ENCODE assay signal across 17 cellular contexts in genomic region chr11:117548876-117549275, GRCh38.
A peak's percentile ranks its signal among the peaks of the same experiment; 100 is the strongest.
DNase-seq lines count a peak whose midpoint lies in the region; ATAC-seq, FAIRE-seq and TF ChIP-seq lines count a peak whose summit lies in the region.
"Had no signal": no experiment of that assay in that cellular context is flagged by ENCODE, and none has a peak within 500 bp of the region (broad histone marks: within the 10 kb centered on the region; RNA-seq: fewer than 3 reads in every experiment).

No MANE protein-coding gene starts in this region.

- H3K4ac ChIP-seq in IMR-90 (ENCODE audit: low read depth, low read length) (no peak overlapping the region), H1 (replicated peaks; ENCODE audit: insufficient read length, low read depth, low read length) (no peak overlapping the region), trophoblast cell (ENCODE audit: low read depth, low read length) (no peak overlapping the region)

- H3K56ac ChIP-seq in IMR-90 (ENCODE audit: extremely low read depth, insufficient read depth, low read length) (no peak overlapping the region), H1 (replicated peaks; ENCODE audit: insufficient read length, low read depth, low read length) (no peak overlapping the region)

- no TSS peak for BruUV-seq in IMR-90 (replicated peaks; lab: Mats Ljungman, UMichigan)

- no peak overlapping the region for H2AK9ac ChIP-seq in IMR-90 (replicated peaks; ENCODE audit: low read depth, low read length, poor library complexity)

- no peak overlapping the region for H4K8ac ChIP-seq in IMR-90 (ENCODE audit: low read depth in 2 of 2, low read length in 2 of 2)
- no peak overlapping the region for H4K8ac ChIP-seq in H1 (ENCODE audit: extremely low read depth, insufficient read depth, low read length)
- no peak overlapping the region for H4K8ac ChIP-seq in trophoblast cell (ENCODE audit: low read depth, low read length)

- no peak overlapping the region for H2BK5ac ChIP-seq in IMR-90 (ENCODE audit: low read depth, low read length, poor library complexity, severe bottlenecking)
- H2BK5ac ChIP-seq in H1 (ENCODE audit: low read depth, low read length) = no peak overlapping the region
- H2BK5ac ChIP-seq in trophoblast cell (ENCODE audit: low read depth, low read length, poor library complexity) = no peak overlapping the region

- H3K23me2 ChIP-seq in H1 (ENCODE audit: low read depth, low read length) = no peaks in the 10 kb centered on the region; the same call in 1 of the 2 replicates

- H3K4me3 ChIP-seq in IMR-90 (ENCODE audit: insufficient read depth, low read depth, low read length) (no peak overlapping the region), H1 (ENCODE audit: extremely low read depth in 1 of 4, insufficient read depth in 2 of 4, low read depth in 3 of 4, low read length in 4 of 4) (no peak overlapping the region), Karpas-422 (ENCODE audit: low read length) (no peak overlapping the region), trophoblast cell (ENCODE audit: low read depth, low read length) (no peak overlapping the region)
- H3K4me3 ChIP-seq: GM12878, GM23248 had no signal

- 67% methylated on average over 1 of the region's 3 CpGs; no CpG with 5 or more reads in 1 of the 2 experiments for WGBS in IMR-90 (ENCODE audit: extremely low coverage in 2 of 2, insufficient read length in 1 of 2), 2 experiments
- WGBS in H1 (ENCODE audit: extremely low coverage in 1 of 2, insufficient coverage in 1 of 2, insufficient read length in 1 of 2, insufficient replicate concordance in 2 of 2, low coverage in 1 of 2, low lambda C conversion rate in 2 of 2, missing lambda C conversion rate in 1 of 2), 2 experiments = 85% methylated on average over 3 of the region's 3 CpGs; no CpG with 5 or more reads in 1 of the 2 experiments
- no CpG with 5 or more reads among the region's 3 CpGs for WGBS in trophoblast cell (ENCODE audit: extremely low coverage, insufficient coverage, insufficient read length)

- H3K9me3 ChIP-seq in IMR-90 (ENCODE audit: control insufficient read depth, insufficient read depth, low read length) = no peaks in the 10 kb centered on the region
- H3K9me3 ChIP-seq in H1 (ENCODE audit: insufficient read depth in 2 of 2, low read depth in 1 of 2, low read length in 1 of 2) = no peaks in the 10 kb centered on the region
- no peaks in the 10 kb centered on the region for H3K9me3 ChIP-seq in Karpas-422 (ENCODE audit: low read length)
- H3K9me3 ChIP-seq in trophoblast cell (ENCODE audit: insufficient read depth, low read depth, low read length) = peaks cover 1% of the 10 kb centered on the region

- H3K27me3 ChIP-seq in IMR-90 (ENCODE audit: control insufficient read depth, insufficient read depth, low read length) = peaks cover 9% of the 10 kb centered on the region
- H3K27me3 ChIP-seq in H1 (replicated peaks in 1 of 4; ENCODE audit: control insufficient read depth in 3 of 4, extremely low read depth in 1 of 4, insufficient read depth in 3 of 4, low read length in 3 of 4) = peaks cover 0 to 5% (median 0%) of the 10 kb centered on the region in 4 experiments; a peak in 3 of 7 replicates
- no peaks in the 10 kb centered on the region for H3K27me3 ChIP-seq in Karpas-422 (ENCODE audit: low read length)
- no peaks in the 10 kb centered on the region for H3K27me3 ChIP-seq in trophoblast cell (ENCODE audit: insufficient read depth, low read length)

- POLR2A ChIA-PET in IMR-90 (lab: Charles Lee; ENCODE audit: unreplicated experiment) (no interaction called here), H1 (lab: Charles Lee; ENCODE audit: partially characterized antibody) (interaction anchor here (0.6 kb wide), 1 partner anchor 388 kb away, joined by 3 read pairs; no protein-coding TSS in a partner anchor)

- H2BK20ac ChIP-seq in IMR-90 (ENCODE audit: low read depth, low read length) = no peak overlapping the region
- no peak overlapping the region for H2BK20ac ChIP-seq in H1 (ENCODE audit: low read length)

- H3K79me1 ChIP-seq in IMR-90 (ENCODE audit: low read depth in 1 of 2, low read length in 2 of 2) = no peaks in the 10 kb centered on the region
- no peaks in the 10 kb centered on the region for H3K79me1 ChIP-seq in H1 (ENCODE audit: low read depth, low read length)
- no peaks in the 10 kb centered on the region for H3K79me1 ChIP-seq in trophoblast cell (ENCODE audit: low read length)

- H4K91ac ChIP-seq in IMR-90 (ENCODE audit: insufficient read depth, low read depth, low read length) (no peak overlapping the region), H1 (replicated peaks; ENCODE audit: insufficient read length, low read length) (no peak overlapping the region), trophoblast cell (ENCODE audit: low read depth, low read length) (no peak overlapping the region)

- H3K4me1 ChIP-seq in IMR-90 (ENCODE audit: control insufficient read depth, insufficient read depth, low read length) = no peaks in the 10 kb centered on the region
- H3K4me1 ChIP-seq in H1 (replicated peaks in 1 of 4; ENCODE audit: control insufficient read depth in 3 of 4, insufficient read depth in 4 of 4, low read length in 3 of 4) = peaks cover 4 to 19% (median 12%) of the 10 kb centered on the region in 4 experiments
- H3K4me1 ChIP-seq in Karpas-422 (ENCODE audit: low read length) = peaks cover 29% of the 10 kb centered on the region
- H3K4me1 ChIP-seq in trophoblast cell (ENCODE audit: control insufficient read depth in 1 of 2, insufficient read depth in 2 of 2, low read length in 2 of 2) = no peaks in the 10 kb centered on the region

- no peaks in the 10 kb centered on the region for H3K79me2 ChIP-seq in H1 (ENCODE audit: control insufficient read depth in 1 of 2, insufficient read depth in 2 of 2, low read length in 2 of 2)
- no peaks in the 10 kb centered on the region for H3K79me2 ChIP-seq in Karpas-422 (ENCODE audit: low read length)
- no peaks in the 10 kb centered on the region for H3K79me2 ChIP-seq in trophoblast cell (ENCODE audit: control insufficient read depth, insufficient read depth, low read length, poor library complexity)

- no peak overlapping the region for H2AK5ac ChIP-seq in IMR-90 (ENCODE audit: low read depth, low read length)
- H2AK5ac ChIP-seq in H1 (ENCODE audit: low read depth, low read length) = no peak overlapping the region
- no peak overlapping the region for H2AK5ac ChIP-seq in trophoblast cell (ENCODE audit: low read length)

- H3K9me1 ChIP-seq in IMR-90 (ENCODE audit: insufficient read depth, low read length) = no peaks in the 10 kb centered on the region

- CTCF ChIA-PET in IMR-90 (lab: Yijun Ruan, JAX) = no interaction called here
- CTCF ChIA-PET in H1 (lab: Charles Lee; ENCODE audit: partially characterized antibody) = interaction anchor here (0.6 to 1.4 kb wide), 3 partner anchors 21 to 1210 kb away, joined by 3 to 4 read pairs (median 3); no protein-coding TSS in a partner anchor

- H3K23ac ChIP-seq in IMR-90 (ENCODE audit: low read depth, low read length) = no peak overlapping the region
- H3K23ac ChIP-seq in H1 (ENCODE audit: insufficient read length) = no peak overlapping the region
- H3K23ac ChIP-seq in trophoblast cell (ENCODE audit: low read length) = no peak overlapping the region

- no peak overlapping the region for H3K9ac ChIP-seq in IMR-90 (ENCODE audit: low read depth, low read length)
- H3K9ac ChIP-seq in H1 (replicated peaks in 1 of 4; ENCODE audit: extremely low read depth in 1 of 4, low read depth in 3 of 4, low read length in 3 of 4) = no peak overlapping the region
- H3K9ac ChIP-seq in Karpas-422 (ENCODE audit: low read length) = no peak overlapping the region
- H3K9ac ChIP-seq in trophoblast cell (ENCODE audit: low read length) = no peak overlapping the region
- H3K9ac ChIP-seq: GM23248 had no signal

- H4K5ac ChIP-seq in IMR-90 (ENCODE audit: low read depth, low read length) (no peak overlapping the region), H1 (ENCODE audit: insufficient read length, low read depth, low read length) (no peak overlapping the region)

- ATAC-seq in IMR-90 (ENCODE audit: low read depth) = no peak
- ATAC-seq: GM12878, HCT116 had no signal

- TF ChIP-seq CTCF in GM12872 (IDR thresholded peaks at IDR 0.05; ENCODE audit: insufficient read depth, low read depth, low read length) (0 out of 3 replicates have a peak, but pooled peaks have one; percentile 5), IMR-90 (conservative IDR thresholded peaks at IDR 0.05; ENCODE audit: low read depth, low read length) (no peak), H1 (IDR thresholded peaks at IDR 0.05; ENCODE audit: control extremely low read depth in 1 of 3, insufficient read depth in 1 of 3, low read depth in 1 of 3, low read length in 3 of 3) (no peak)

- intact Hi-C loops in IMR-90 (cut with micrococcal nuclease) (no loop called here), posterior vena cava (cut with DNase I) (loop anchor here in 1 of 2 donors (10.0 kb wide), 1 partner anchor 526 kb away; the partner anchor contains the start of gene TMPRSS4)

- H3K4me2 ChIP-seq in IMR-90 (ENCODE audit: low read depth, low read length) (no peak overlapping the region), H1 (ENCODE audit: insufficient read depth in 1 of 2, low read depth in 2 of 2, low read length in 2 of 2) (no peak overlapping the region), Karpas-422 (ENCODE audit: low read depth, low read length, poor library complexity, severe bottlenecking) (no peak overlapping the region), trophoblast cell (ENCODE audit: low read length) (no peak overlapping the region)

- H4K20me1 ChIP-seq in IMR-90 (ENCODE audit: insufficient read depth, low read length) (no peaks in the 10 kb centered on the region), H1 (replicated peaks in 1 of 2; ENCODE audit: control insufficient read depth in 1 of 2, insufficient read depth in 2 of 2, low read length in 2 of 2) (no peaks in the 10 kb centered on the region), Karpas-422 (ENCODE audit: insufficient read depth, low read depth, low read length) (no peaks in the 10 kb centered on the region)

- H3K36me3 ChIP-seq in IMR-90 (ENCODE audit: control insufficient read depth, insufficient read depth, low read length) = no peaks in the 10 kb centered on the region
- H3K36me3 ChIP-seq in H1 (ENCODE audit: control insufficient read depth in 2 of 4, insufficient read depth in 4 of 4, low read length in 3 of 4) = no peaks in the 10 kb centered on the region
- H3K36me3 ChIP-seq in Karpas-422 (ENCODE audit: insufficient read depth, low read length) = no peaks in the 10 kb centered on the region
- H3K36me3 ChIP-seq in trophoblast cell (ENCODE audit: control insufficient read depth in 1 of 2, insufficient read depth in 2 of 2, low read length in 2 of 2) = no peaks in the 10 kb centered on the region

- in situ Hi-C loops in IMR-90 (cut with MboI; ENCODE audit: low sequenced_read_pairs) = no loop called here

- H2BK12ac ChIP-seq in H1 (ENCODE audit: low read depth, low read length) (0 out of 2 replicates have a peak overlapping the region, but pooled peaks have one; percentile 18), trophoblast cell (ENCODE audit: low read length) (no peak overlapping the region)

- TF ChIP-seq POLR2A in IMR-90 (IDR thresholded peaks at IDR 0.05; ENCODE audit: low read depth, low read length) (no peak), H1 (IDR thresholded peaks at IDR 0.05; ENCODE audit: control extremely low read depth in 1 of 2, low read depth in 2 of 2, low read length in 2 of 2) (no peak)

- DNase-seq in IMR-90 (no peak), H1 (ENCODE audit: low read depth in 1 of 2, low spot score in 2 of 2) (no peak), posterior vena cava (ENCODE audit: low spot score) (peak; percentile 41), Karpas-422 (no peak), trophoblast cell (no peak)
- DNase-seq: C1 segment of cervical spinal cord; Calu3; CD4-positive, alpha-beta memory T cell; COR-L47; DND-41; GM23248; H9 had no signal

- H4K12ac ChIP-seq in trophoblast cell (ENCODE audit: low read depth, low read length) = no peak overlapping the region

- H2BK120ac ChIP-seq in IMR-90 (ENCODE audit: low read depth, low read length) = no peak overlapping the region
- H2BK120ac ChIP-seq in H1 (replicated peaks; ENCODE audit: low read depth, low read length) = no peak overlapping the region
- no peak overlapping the region for H2BK120ac ChIP-seq in trophoblast cell (ENCODE audit: insufficient read depth, low read length, poor library complexity)

- no peak for FAIRE-seq in H1 (lab: Jason Lieb, UNC)
- FAIRE-seq: G401.6, GM12878, GM19239 had no signal

- H3K14ac ChIP-seq in IMR-90 (replicated peaks; ENCODE audit: low read depth, low read length) = no peak overlapping the region
- H3K14ac ChIP-seq in H1 (ENCODE audit: insufficient read length) = no peak overlapping the region
- H3K14ac ChIP-seq in trophoblast cell (ENCODE audit: low read length) = no peak overlapping the region

- H2BK15ac ChIP-seq in IMR-90 (ENCODE audit: low read depth, low read length) (no peak overlapping the region), H1 (ENCODE audit: low read length) (peak overlapping the region; percentile 31; the same call in 1 of the 2 replicates)

- dilution Hi-C loops in IMR-90 (cut with HindIII; ENCODE audit: low sequenced_read_pairs, unreplicated experiment) = no loop called here

- no peak for TF ChIP-seq RAD21 in IMR-90 (IDR thresholded peaks at IDR 0.05; ENCODE audit: low read length)
- peak in 1 of 2 experiments; percentile 20; a peak in 2 of 4 replicates for TF ChIP-seq RAD21 in H1 (IDR thresholded peaks at IDR 0.05 in 1 of 2, conservative IDR thresholded peaks at IDR 0.05 in 1 of 2; ENCODE audit: low read depth in 2 of 2, low read length in 2 of 2)

- H3K18ac ChIP-seq in IMR-90 (ENCODE audit: low read depth, low read length) (no peak overlapping the region), H1 (ENCODE audit: extremely low read depth, low read length) (no peak overlapping the region), trophoblast cell (ENCODE audit: low read length) (no peak overlapping the region)

- no peak for TF ChIP-seq EP300 in H1 (IDR thresholded peaks at IDR 0.05; ENCODE audit: borderline replicate concordance in 1 of 2, low read depth in 2 of 2, low read length in 2 of 2)

- no peak overlapping the region for H3K27ac ChIP-seq in IMR-90 (ENCODE audit: insufficient read depth, low read length)
- no peak overlapping the region for H3K27ac ChIP-seq in H1 (ENCODE audit: low read depth, low read length)
- no peak overlapping the region for H3K27ac ChIP-seq in Karpas-422 (ENCODE audit: low read length)
- H3K27ac ChIP-seq in trophoblast cell (ENCODE audit: low read depth, low read length) = no peak overlapping the region
- H3K27ac ChIP-seq: GM23248 had no signal

- no peaks in the 10 kb centered on the region for H3K9me2 ChIP-seq in Karpas-422 (replicated peaks; ENCODE audit: insufficient read depth, low read length)

- H2AFZ ChIP-seq in IMR-90 (replicated peaks; ENCODE audit: low read length, poor library complexity) (peak overlapping the region; percentile 46), H1 (ENCODE audit: low read length) (no peak overlapping the region), Karpas-422 (ENCODE audit: low read length) (no peak overlapping the region), trophoblast cell (ENCODE audit: insufficient read depth, low read length, poor library complexity) (no peak overlapping the region)
- H2AFZ ChIP-seq: GM23248 had no signal
